ENCODE assay signal across 1 cellular context in the genomic region with DNA sequence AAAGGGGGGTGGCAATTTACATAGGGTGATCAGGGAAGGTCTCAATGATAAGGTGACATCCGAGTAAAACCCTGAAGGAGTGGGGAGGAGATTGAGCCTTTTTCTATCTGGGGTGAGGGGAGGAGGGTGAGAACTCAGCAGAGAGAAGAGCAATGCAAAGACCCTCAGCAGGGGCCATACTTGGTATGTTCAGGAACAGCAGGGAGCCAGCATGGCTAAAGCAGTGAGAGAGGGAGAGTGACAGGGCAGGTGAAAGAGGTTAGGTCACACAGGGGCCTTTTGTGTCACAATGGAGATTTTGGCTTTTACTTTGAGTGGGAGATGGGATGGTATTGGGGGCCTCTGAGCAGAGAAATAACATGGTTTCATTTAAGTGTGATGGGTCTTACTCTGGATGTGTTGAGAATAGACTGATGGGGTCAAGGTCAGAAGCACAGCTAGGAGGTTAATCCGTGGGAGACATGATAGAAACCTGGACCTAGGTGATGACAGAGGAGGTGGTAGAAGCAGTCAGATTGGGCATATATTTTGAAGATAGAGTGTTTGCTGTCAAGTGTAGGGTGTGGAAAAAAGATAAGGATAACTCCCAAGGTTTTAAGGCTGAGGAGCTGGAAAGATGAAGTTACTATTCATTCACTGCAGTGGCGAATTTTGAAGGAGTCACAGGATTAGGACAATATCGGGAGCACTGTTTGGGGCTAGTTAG.
TF ChIP-seq lines count a peak whose summit lies in the region.

No MANE protein-coding gene starts in this region.

TF ChIP-seq in K562, 482 proteins besides CTCF, POLR2A, EP300 and RAD21 (continued from another document):
- TF ChIP-seq, protein P1, sequence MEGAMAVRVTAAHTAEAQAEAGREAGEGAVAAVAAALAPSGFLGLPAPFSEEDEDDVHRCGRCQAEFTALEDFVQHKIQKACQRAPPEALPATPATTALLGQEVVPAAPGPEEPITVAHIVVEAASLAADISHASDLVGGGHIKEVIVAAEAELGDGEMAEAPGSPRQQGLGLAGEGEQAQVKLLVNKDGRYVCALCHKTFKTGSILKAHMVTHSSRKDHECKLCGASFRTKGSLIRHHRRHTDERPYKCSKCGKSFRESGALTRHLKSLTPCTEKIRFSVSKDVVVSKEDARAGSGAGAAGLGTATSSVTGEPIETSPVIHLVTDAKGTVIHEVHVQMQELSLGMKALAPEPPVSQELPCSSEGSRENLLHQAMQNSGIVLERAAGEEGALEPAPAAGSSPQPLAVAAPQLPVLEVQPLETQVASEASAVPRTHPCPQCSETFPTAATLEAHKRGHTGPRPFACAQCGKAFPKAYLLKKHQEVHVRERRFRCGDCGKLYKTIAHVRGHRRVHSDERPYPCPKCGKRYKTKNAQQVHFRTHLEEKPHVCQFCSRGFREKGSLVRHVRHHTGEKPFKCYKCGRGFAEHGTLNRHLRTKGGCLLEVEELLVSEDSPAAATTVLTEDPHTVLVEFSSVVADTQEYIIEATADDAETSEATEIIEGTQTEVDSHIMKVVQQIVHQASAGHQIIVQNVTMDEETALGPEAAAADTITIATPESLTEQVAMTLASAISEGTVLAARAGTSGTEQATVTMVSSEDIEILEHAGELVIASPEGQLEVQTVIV (CRISPR knock-in tag; IDR thresholded peaks at IDR 0.05; ENCODE audit: borderline replicate concordance): no peak
- TF ChIP-seq CBFA2T3 (IDR thresholded peaks at IDR 0.05) (peak; percentile 85), ZC3H4 (CRISPR knock-in tag; IDR thresholded peaks at IDR 0.05; ENCODE audit: borderline replicate concordance) (no peak), ZNF79 (CRISPR knock-in tag; IDR thresholded peaks at IDR 0.05; ENCODE audit: low read depth) (no peak), ZNF146 (CRISPR knock-in tag; IDR thresholded peaks at IDR 0.05; ENCODE audit: unreplicated experiment) (no peak)
- TF ChIP-seq, protein P2, sequence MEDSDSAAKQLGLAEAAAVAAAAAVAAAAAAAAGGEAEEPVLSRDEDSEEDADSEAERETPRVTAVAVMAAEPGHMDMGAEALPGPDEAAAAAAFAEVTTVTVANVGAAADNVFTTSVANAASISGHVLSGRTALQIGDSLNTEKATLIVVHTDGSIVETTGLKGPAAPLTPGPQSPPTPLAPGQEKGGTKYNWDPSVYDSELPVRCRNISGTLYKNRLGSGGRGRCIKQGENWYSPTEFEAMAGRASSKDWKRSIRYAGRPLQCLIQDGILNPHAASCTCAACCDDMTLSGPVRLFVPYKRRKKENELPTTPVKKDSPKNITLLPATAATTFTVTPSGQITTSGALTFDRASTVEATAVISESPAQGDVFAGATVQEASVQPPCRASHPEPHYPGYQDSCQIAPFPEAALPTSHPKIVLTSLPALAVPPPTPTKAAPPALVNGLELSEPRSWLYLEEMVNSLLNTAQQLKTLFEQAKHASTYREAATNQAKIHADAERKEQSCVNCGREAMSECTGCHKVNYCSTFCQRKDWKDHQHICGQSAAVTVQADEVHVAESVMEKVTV (CRISPR knock-in tag; IDR thresholded peaks at IDR 0.05): no peak
